Comparison of ENCODE assay signal across 14 cellular contexts in genomic region chr9:129108083-129108804, GRCh38. TPM values are rescaled to one million over a fixed set of nuclear protein-coding genes. Genes with fewer than 3 reads are reported as not detected.
DNase-seq lines count a peak whose midpoint lies in the region; ATAC-seq and TF ChIP-seq lines count a peak whose summit lies in the region.
"Had no signal": no experiment of that assay in that cellular context is flagged by ENCODE, and none has a peak within 500 bp of the region (broad histone marks: within the 10 kb centered on the region; RNA-seq: fewer than 3 reads in every experiment).

No MANE protein-coding gene starts in this region.

- H3K4me1 ChIP-seq in Caco-2 (peaks cover 10% of the 10 kb centered on the region), neuronal stem cell (ENCODE audit: control insufficient read depth in 2 of 2, insufficient read depth in 1 of 2, low read depth in 1 of 2, low read length in 2 of 2) (peaks cover 5 to 10% of the 10 kb centered on the region in 2 donors), transverse colon (peaks cover 18 to 38% (median 30%) of the 10 kb centered on the region in 4 donors)

- peak overlapping the region; percentile 67 for H2BK15ac ChIP-seq in neuronal stem cell (ENCODE audit: low read length)

- H2BK12ac ChIP-seq in neuronal stem cell (ENCODE audit: low read length), result peak overlapping the region; percentile 10

- H3K4ac ChIP-seq in neuronal stem cell (ENCODE audit: low read length), result no peak overlapping the region

- peak overlapping the region; percentile 21 for H3K9ac ChIP-seq in neuronal stem cell (ENCODE audit: low read depth, low read length, poor library complexity)

- H3K18ac ChIP-seq in neuronal stem cell (ENCODE audit: low read length), result peak overlapping the region; percentile 71

- no peaks in the 10 kb centered on the region for H3K9me3 Mint-ChIP-seq in Caco-2 (ENCODE audit: unreplicated experiment)
- H3K9me3 Mint-ChIP-seq in central memory CD8-positive, alpha-beta T cell, result no peaks in the 10 kb centered on the region

- peak overlapping the region; percentile 55 for H3K23ac ChIP-seq in neuronal stem cell (ENCODE audit: low read depth, low read length, poor library complexity)

- CTCF ChIA-PET in Caco-2 (lab: Charles Lee), result no interaction called here

- no peak for DNase-seq in Caco-2
- DNase-seq in central memory CD8-positive, alpha-beta T cell (ENCODE audit: low spot score in 2 of 2), result no peak
- DNase-seq in neuronal stem cell (ENCODE audit: low spot score), result no peak
- no peak for DNase-seq in globus pallidus (ENCODE audit: low spot score)
- no peak for DNase-seq in transverse colon
- DNase-seq: DND-41, mesenchymal stem cell, NCI-H1048, NCI-H510A, SIG-M5, T-helper 9 cell had no signal

- no peak overlapping the region for H2BK120ac ChIP-seq in neuronal stem cell (ENCODE audit: low read depth, low read length)

- TF ChIP-seq CTCF in C4-2B (conservative IDR thresholded peaks at IDR 0.05), result no peak
- no peak for TF ChIP-seq CTCF in Caco-2 (IDR thresholded peaks at IDR 0.05; ENCODE audit: insufficient read depth in 1 of 2, low read depth in 1 of 2, low read length in 1 of 2, severe bottlenecking in 1 of 2, unreplicated experiment in 1 of 2)
- no peak for TF ChIP-seq CTCF in transverse colon (IDR thresholded peaks at IDR 0.05)

- no peak for ATAC-seq in central memory CD8-positive, alpha-beta T cell (replicated peaks; ENCODE audit: extremely low read depth, poor library complexity, severe bottlenecking)
- no peak for ATAC-seq in GM21737 (IDR thresholded peaks at IDR 0.05; ENCODE audit: unreplicated experiment)

- H4K91ac ChIP-seq in neuronal stem cell (ENCODE audit: low read depth, low read length, poor library complexity), result peak overlapping the region; percentile 53

- no peaks in the 10 kb centered on the region for H3K27me3 Mint-ChIP-seq in Caco-2 (ENCODE audit: insufficient read depth, unreplicated experiment)
- H3K27me3 Mint-ChIP-seq in central memory CD8-positive, alpha-beta T cell, result no peaks in the 10 kb centered on the region

- in situ Hi-C loops in transverse colon (cut with MboI; ENCODE audit: low pct_ligation_motif_present in 1 of 4, low pct_unique_long_range_greater_than_20kb in 1 of 4, low sequenced_read_pairs in 3 of 4), result no loop called here

- H3K27me3 ChIP-seq in Caco-2 (replicated peaks; ENCODE audit: control insufficient read depth, insufficient read depth, low read length), result no peaks in the 10 kb centered on the region
- peaks cover 0 to 15% (median 0%) of the 10 kb centered on the region in 3 experiments for H3K27me3 ChIP-seq in neuronal stem cell (ENCODE audit: control insufficient read depth in 3 of 3, insufficient read depth in 3 of 3, low read depth in 1 of 3, low read length in 3 of 3)
- no peaks in the 10 kb centered on the region for H3K27me3 ChIP-seq in transverse colon
- H3K27me3 ChIP-seq: cardiac muscle cell had no signal

- no peak for TF ChIP-seq EP300 in transverse colon (IDR thresholded peaks at IDR 0.05; ENCODE audit: low read depth)

- H3K79me1 ChIP-seq in neuronal stem cell (ENCODE audit: low read depth, low read length), result no peaks in the 10 kb centered on the region

- H3K14ac ChIP-seq in neuronal stem cell (ENCODE audit: low read length), result no peak overlapping the region

- H3K27ac ChIP-seq in C4-2B (peak overlapping the region; percentile 96), neuronal stem cell (replicated peaks; ENCODE audit: low read length) (no peak overlapping the region), transverse colon (peak overlapping the region in 2 of 4 donors; percentile 14 to 96)
- H3K27ac ChIP-seq: cardiac muscle cell had no signal

- no peaks in the 10 kb centered on the region for H3K36me3 ChIP-seq in Caco-2 (ENCODE audit: control insufficient read depth, insufficient read depth, low read length)
- peaks cover 0 to 11% of the 10 kb centered on the region in 2 donors for H3K36me3 ChIP-seq in neuronal stem cell (replicated peaks in 1 of 2; ENCODE audit: control insufficient read depth in 2 of 2, insufficient read depth in 2 of 2, low read length in 2 of 2)
- peaks cover 0 to 6% (median 0%) of the 10 kb centered on the region in 4 donors for H3K36me3 ChIP-seq in transverse colon
- H3K36me3 ChIP-seq: cardiac muscle cell had no signal

- no peak overlapping the region for H4K8ac ChIP-seq in neuronal stem cell (ENCODE audit: low read depth, low read length)

- BruUV-seq in Caco-2 (replicated peaks; lab: Mats Ljungman, UMichigan), result no TSS peak

- H3K9me3 ChIP-seq in Caco-2 (no peaks in the 10 kb centered on the region), neuronal stem cell (replicated peaks in 1 of 2; ENCODE audit: control insufficient read depth in 2 of 2, insufficient read depth in 1 of 2, low read depth in 1 of 2, low read length in 2 of 2) (no peaks in the 10 kb centered on the region), transverse colon (no peaks in the 10 kb centered on the region)

- peak overlapping the region; percentile 53 for H2BK5ac ChIP-seq in neuronal stem cell (ENCODE audit: low read length)

- H3K27ac Mint-ChIP-seq in Caco-2 (ENCODE audit: unreplicated experiment), result no peak overlapping the region
- H3K27ac Mint-ChIP-seq in central memory CD8-positive, alpha-beta T cell (ENCODE audit: low read depth), result peak overlapping the region; percentile 19

- peak overlapping the region; percentile 75 for H2AK5ac ChIP-seq in neuronal stem cell (ENCODE audit: low read depth, low read length)

- no peak overlapping the region for H2AFZ ChIP-seq in neuronal stem cell (ENCODE audit: low read length)

- H3K36me3 Mint-ChIP-seq in Caco-2 (ENCODE audit: insufficient read depth, unreplicated experiment), result peaks cover 21% of the 10 kb centered on the region
- H3K36me3 Mint-ChIP-seq in central memory CD8-positive, alpha-beta T cell (ENCODE audit: insufficient read depth), result peaks cover 8% of the 10 kb centered on the region

- POLR2A ChIA-PET in Caco-2 (lab: Charles Lee), result interaction anchor here (0.6 kb wide), 1 partner anchor 20 kb away, joined by 6 read pairs; no protein-coding TSS in a partner anchor

- peak overlapping the region; percentile 27 for H3K4me3 Mint-ChIP-seq in Caco-2 (ENCODE audit: unreplicated experiment)
- H3K4me3 Mint-ChIP-seq in central memory CD8-positive, alpha-beta T cell, result peak overlapping the region; percentile 85

- no peak overlapping the region for H3K4me3 ChIP-seq in Caco-2 (ENCODE audit: low read depth, low read length)
- H3K4me3 ChIP-seq in neuronal stem cell (ENCODE audit: low read length in 2 of 2), result no peak overlapping the region
- H3K4me3 ChIP-seq in transverse colon, result no peak overlapping the region
- H3K4me3 ChIP-seq: cardiac muscle cell had no signal

- peaks cover 22% of the 10 kb centered on the region for H3K4me1 Mint-ChIP-seq in Caco-2 (ENCODE audit: low read depth, unreplicated experiment)
- peaks cover 23% of the 10 kb centered on the region for H3K4me1 Mint-ChIP-seq in central memory CD8-positive, alpha-beta T cell

- intact Hi-C loops in Caco-2 (cut with micrococcal nuclease; ENCODE audit: unreplicated experiment), result no loop called here
- intact Hi-C loops in transverse colon (cut with DNase I; ENCODE audit: low total_unique reads), result no loop called here

- no peak overlapping the region for H3K4me2 ChIP-seq in neuronal stem cell (ENCODE audit: insufficient read depth, low read length, poor library complexity, severe bottlenecking)

- WGBS in neuronal stem cell (ENCODE audit: extremely low coverage in 2 of 2, insufficient read length in 2 of 2, insufficient replicate concordance in 1 of 2), 2 donors, result no CpG with 5 or more reads among the region's 13 CpGs
- 76 to 81% methylated on average over 8 to 12 of the region's 13 CpGs for WGBS in transverse colon (ENCODE audit: low coverage in 1 of 2), 2 donors

- no peak for TF ChIP-seq POLR2A in transverse colon (IDR thresholded peaks at IDR 0.05)

RNA-seq across cellular contexts. Expression of gene CRAT, which starts 2.3 kb away (rescaled TPM):
- total RNA-seq in Caco-2 (2022), result 16.2 and 20.7 TPM in 2 replicates
- polyA plus RNA-seq in neuronal stem cell (2013, experiment 1 of 2), result 12.9 TPM
- 12.1 TPM for polyA plus RNA-seq in neuronal stem cell (2013, experiment 2 of 2)
- total RNA-seq in transverse colon, result 100 to 1,000 TPM; 124 to 161 (median 136) TPM

RNA-seq across cellular contexts. Expression of gene PTPA, which starts 3.0 kb away (rescaled TPM):
- total RNA-seq in Caco-2 (2022) (100 and 107 TPM in 2 replicates), transverse colon (100 to 1,000 TPM in 1 of 4 donors, 10 to 100 TPM in 3; 37.4 to 241 (median 66.5) TPM)
- 74.5 TPM for polyA plus RNA-seq in neuronal stem cell (2013, experiment 1 of 2)
- 76.7 TPM for polyA plus RNA-seq in neuronal stem cell (2013, experiment 2 of 2)

RNA-seq across cellular contexts. Expression of gene DOLPP1, which starts 27.3 kb away (rescaled TPM):
- total RNA-seq in Caco-2 (2022) (44.7 and 45.1 TPM in 2 replicates), transverse colon (10 to 100 TPM; 15.7 to 52.4 (median 38.2) TPM)
- 34.9 TPM for polyA plus RNA-seq in neuronal stem cell (2013, experiment 1 of 2)
- polyA plus RNA-seq in neuronal stem cell (2013, experiment 2 of 2), result 34.1 TPM
